In the genomic region with DNA sequence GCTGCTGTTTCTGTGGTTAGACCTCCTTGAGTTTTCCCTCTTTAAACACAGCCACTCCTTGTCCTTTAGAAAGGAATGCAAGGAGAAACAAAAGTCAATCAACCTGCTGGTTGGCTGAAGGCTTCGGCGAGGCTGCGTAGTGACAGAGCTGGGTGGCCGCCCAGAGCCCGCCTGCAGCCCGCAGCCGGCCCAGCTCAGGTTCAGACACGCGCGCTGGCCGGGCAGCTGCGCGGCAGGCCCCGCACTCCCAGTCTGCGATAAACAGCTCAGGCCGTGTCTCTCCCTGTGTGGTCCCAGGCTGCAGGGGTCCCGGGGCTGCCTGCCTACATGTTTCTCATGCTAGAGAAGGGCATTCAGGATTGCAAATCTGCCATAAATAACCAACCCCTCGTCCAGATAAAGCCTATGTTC, we compare ENCODE assay signal across 9 cellular contexts.
DNase-seq lines count a peak whose midpoint lies in the region; ATAC-seq, FAIRE-seq and TF ChIP-seq lines count a peak whose summit lies in the region.
"Had no signal": no experiment of that assay in that cellular context is flagged by ENCODE, and none has a peak within 500 bp of the region (broad histone marks: within the 10 kb centered on the region; RNA-seq: fewer than 3 reads in every experiment).

No MANE protein-coding gene starts in this region.

- ATAC-seq in pancreas = peak; percentile 54 to 80 (median 64)

- TF ChIP-seq CTCF in pancreas (IDR thresholded peaks at IDR 0.05) = no peak

- intact Hi-C loops in pancreas (cut with DNase I) = no loop called here

- no peak for FAIRE-seq in pancreas (lab: Jason Lieb, UNC)

- peaks cover 15% of the 10 kb centered on the region for H3K4me1 ChIP-seq in iPS-15b (ENCODE audit: control insufficient read depth, insufficient read depth, low read length)
- H3K4me1 ChIP-seq in pancreas = no peaks in the 10 kb centered on the region
- no peaks in the 10 kb centered on the region for H3K4me1 ChIP-seq in effector memory CD4-positive, alpha-beta T cell (ENCODE audit: control insufficient read depth, insufficient read depth, low read length, poor library complexity, severe bottlenecking)

- DNase-seq in EL (peak; percentile 3), SK-N-DZ (ENCODE audit: low spot score) (peak; percentile 22), pancreas (peak in 1 of 6 donors; percentile 24), activated T-cell treated with anti-CD3 and anti-CD28 coated beads for 4 hours (no peak)
- no peak for DNase-seq in effector memory CD4-positive, alpha-beta T cell
- DNase-seq in stimulated activated CD4-positive, alpha-beta T cell treated with anti-CD3 and anti-CD28 coated beads, Interleukin-2, amount 100 ng/mL, for 24 hours = no peak
- DNase-seq in stimulated activated CD4-positive, alpha-beta T cell treated with anti-CD3 and anti-CD28 coated beads, Interleukin-4, amount 100 ng/mL, for 1 hour = no peak
- DNase-seq: dorsolateral prefrontal cortex had no signal

- H3K9ac ChIP-seq in iPS-15b (ENCODE audit: low read depth, low read length) = no peak overlapping the region

- H3K27me3 ChIP-seq in iPS-15b (ENCODE audit: control insufficient read depth, insufficient read depth, low read length) = peaks cover 5% of the 10 kb centered on the region
- no peaks in the 10 kb centered on the region for H3K27me3 ChIP-seq in pancreas
- H3K27me3 ChIP-seq in effector memory CD4-positive, alpha-beta T cell (replicated peaks; ENCODE audit: control insufficient read depth, insufficient read depth, low read length, poor library complexity, severe bottlenecking) = no peaks in the 10 kb centered on the region

- no peak overlapping the region for H3K27ac ChIP-seq in pancreas
- no peak overlapping the region for H3K27ac ChIP-seq in effector memory CD4-positive, alpha-beta T cell (ENCODE audit: insufficient read depth, low read length, poor library complexity, severe bottlenecking)

- H3K4me3 ChIP-seq in iPS-15b (ENCODE audit: low read depth, low read length) (peak overlapping the region; percentile 8), pancreas (no peak overlapping the region)
- no peak overlapping the region for H3K4me3 ChIP-seq in effector memory CD4-positive, alpha-beta T cell (ENCODE audit: insufficient read depth, low read depth, low read length, poor library complexity, severe bottlenecking)

- H3K36me3 ChIP-seq in iPS-15b (ENCODE audit: control insufficient read depth, insufficient read depth, low read length) (no peaks in the 10 kb centered on the region), pancreas (no peaks in the 10 kb centered on the region)
- no peaks in the 10 kb centered on the region for H3K36me3 ChIP-seq in effector memory CD4-positive, alpha-beta T cell (ENCODE audit: control insufficient read depth, insufficient read depth, low read length)

- 16 to 21% methylated on average over 18 of the region's 18 CpGs for WGBS in pancreas, 2 donors

- H3K9me3 ChIP-seq in iPS-15b (ENCODE audit: control insufficient read depth, insufficient read depth, low read length) (peaks cover 12% of the 10 kb centered on the region), pancreas (no peaks in the 10 kb centered on the region)
- H3K9me3 ChIP-seq in effector memory CD4-positive, alpha-beta T cell (ENCODE audit: control insufficient read depth, low read length) = no peaks in the 10 kb centered on the region

Comparison
In these comparisons a context has a peak if more than half of its experiments do, and no peak if none do; other contexts are left out.
1. DNase-seq: peak in EL (single experiment) and SK-N-DZ (single experiment); none in effector memory CD4-positive, alpha-beta T cell (0 of 3), stimulated activated CD4-positive, alpha-beta T cell treated with anti-CD3 and anti-CD28 coated beads, Interleukin-2, amount 100 ng/mL, for 24 hours (0 of 2), activated T-cell treated with anti-CD3 and anti-CD28 coated beads for 4 hours (single experiment) and stimulated activated CD4-positive, alpha-beta T cell treated with anti-CD3 and anti-CD28 coated beads, Interleukin-4, amount 100 ng/mL, for 1 hour (single experiment).